Comparison of ENCODE assay signal across 8 cellular contexts in genomic region chr11:47863189-47863892, GRCh38. TPM values are rescaled to one million over a fixed set of nuclear protein-coding genes. Genes with fewer than 3 reads are reported as not detected.
DNase-seq lines count a peak whose midpoint lies in the region; ATAC-seq lines count a peak whose summit lies in the region.

No MANE protein-coding gene starts in this region.

- POLR2A ChIA-PET in activated naive CD8-positive, alpha-beta T cell treated with anti-CD3 and anti-CD28 coated beads, Interleukin-2, amount 10 ng/mL, durations not matched to agents 7 days and 5 days (lab: Charles Lee), result no interaction called here

- ATAC-seq in GM18520 (IDR thresholded peaks at IDR 0.05; ENCODE audit: unreplicated experiment), result peak; percentile 47
- peak; percentile 52 for ATAC-seq in HG03457 (IDR thresholded peaks at IDR 0.05; ENCODE audit: unreplicated experiment)
- ATAC-seq in activated naive CD8-positive, alpha-beta T cell treated with anti-CD3 and anti-CD28 coated beads, Interleukin-2, amount 10 ng/mL, durations not matched to agents 7 days and 5 days (ENCODE audit: low read depth), result peak; percentile 72
- peak; percentile 96 for ATAC-seq in sciatic nerve
- ATAC-seq in HG03025 (IDR thresholded peaks at IDR 0.05; ENCODE audit: low FRiP score, unreplicated experiment), result no peak

- peak overlapping the region; percentile 50 for H3K4me3 Mint-ChIP-seq in activated naive CD8-positive, alpha-beta T cell treated with anti-CD3 and anti-CD28 coated beads, Interleukin-2, amount 10 ng/mL, durations not matched to agents 7 days and 5 days

- DNase-seq in A172 (ENCODE audit: low spot score), result peak; percentile 77
- no peak for DNase-seq in activated naive CD8-positive, alpha-beta T cell treated with anti-CD3 and anti-CD28 coated beads, Interleukin-2, amount 10 ng/mL, durations not matched to agents 7 days and 5 days
- no peak for DNase-seq in sciatic nerve (ENCODE audit: low spot score)
- no peak for DNase-seq in NCI-H748 (lab: John Stamatoyannopoulos, UW; ENCODE audit: unreplicated experiment)
- DNase-seq in SKM-1 treated with dmso at 0.1 percent for 144 hours (lab: John Stamatoyannopoulos, UW; ENCODE audit: unreplicated experiment), result no peak

- H3K36me3 Mint-ChIP-seq in activated naive CD8-positive, alpha-beta T cell treated with anti-CD3 and anti-CD28 coated beads, Interleukin-2, amount 10 ng/mL, durations not matched to agents 7 days and 5 days, result peaks cover 1% of the 10 kb centered on the region

- no peak overlapping the region for H3K27ac Mint-ChIP-seq in activated naive CD8-positive, alpha-beta T cell treated with anti-CD3 and anti-CD28 coated beads, Interleukin-2, amount 10 ng/mL, durations not matched to agents 7 days and 5 days

- intact Hi-C loops in sciatic nerve (cut with DNase I), result no loop called here

- no peaks in the 10 kb centered on the region for H3K9me3 Mint-ChIP-seq in activated naive CD8-positive, alpha-beta T cell treated with anti-CD3 and anti-CD28 coated beads, Interleukin-2, amount 10 ng/mL, durations not matched to agents 7 days and 5 days

- no peaks in the 10 kb centered on the region for H3K27me3 Mint-ChIP-seq in activated naive CD8-positive, alpha-beta T cell treated with anti-CD3 and anti-CD28 coated beads, Interleukin-2, amount 10 ng/mL, durations not matched to agents 7 days and 5 days

- H3K4me1 Mint-ChIP-seq in activated naive CD8-positive, alpha-beta T cell treated with anti-CD3 and anti-CD28 coated beads, Interleukin-2, amount 10 ng/mL, durations not matched to agents 7 days and 5 days, result peaks cover 15% of the 10 kb centered on the region

RNA-seq across cellular contexts. Expression of gene NUP160, which starts 15.2 kb away (rescaled TPM):
- 42.3 and 43.4 TPM in 2 replicates for total RNA-seq in A172 (2014; rRNA removed; shearing (Covaris generic))
- 10 to 100 TPM; 56.7 to 57.0 TPM for total RNA-seq in activated naive CD8-positive, alpha-beta T cell treated with anti-CD3 and anti-CD28 coated beads, Interleukin-2, amount 10 ng/mL, durations not matched to agents 7 days and 5 days
- total RNA-seq in sciatic nerve, result 48.0 TPM
